Comparison of ENCODE assay signal across 10 cellular contexts in the genomic region with DNA sequence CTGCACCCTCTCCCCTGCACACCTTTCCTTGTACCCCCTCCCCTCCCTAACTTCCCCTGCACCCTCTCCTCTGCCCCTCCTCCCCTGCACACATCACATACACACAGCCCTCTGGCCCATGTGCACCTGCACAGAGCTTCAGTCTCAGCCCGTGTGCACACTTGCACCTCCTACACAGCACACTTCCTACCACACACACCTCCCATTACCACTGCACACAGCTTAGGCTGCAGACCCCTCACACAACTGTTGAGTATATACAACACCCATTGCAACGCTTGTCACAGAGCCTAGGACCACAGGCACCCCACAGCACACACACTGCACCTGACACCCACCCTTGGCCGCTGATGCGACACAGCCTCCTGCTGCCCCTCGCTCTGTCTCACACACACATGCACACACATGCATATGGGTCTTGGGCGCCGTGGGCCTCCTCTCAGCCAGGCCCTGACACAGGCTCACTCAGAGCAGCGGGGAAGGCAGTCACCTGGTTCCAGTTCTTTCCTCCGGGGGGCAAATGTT. TPM values are rescaled to one million over a fixed set of nuclear protein-coding genes. Genes with fewer than 3 reads are reported as not detected.
DNase-seq lines count a peak whose midpoint lies in the region; ATAC-seq and TF ChIP-seq lines count a peak whose summit lies in the region.
"Had no signal": no experiment of that assay in that cellular context is flagged by ENCODE, and none has a peak within 500 bp of the region (broad histone marks: within the 10 kb centered on the region; RNA-seq: fewer than 3 reads in every experiment).

No MANE protein-coding gene starts in this region.

- H3K27me3 Mint-ChIP-seq in activated CD4-positive, alpha-beta memory T cell treated with anti-CD3 and anti-CD28 coated beads, Interleukin-2, amount 10 ng/mL, durations not matched to agents 7 days and 5 days = no peaks in the 10 kb centered on the region

- H3K4me3 ChIP-seq in spleen = peak overlapping the region; percentile 32 to 87 (median 63)
- H3K4me3 ChIP-seq: SJSA1 had no signal

- no peak for TF ChIP-seq CTCF in spleen (IDR thresholded peaks at IDR 0.05 in 8 of 11, conservative IDR thresholded peaks at IDR 0.05 in 3 of 11)

- peaks cover 15 to 67% (median 57%) of the 10 kb centered on the region in 6 donors for H3K4me1 ChIP-seq in spleen
- H3K4me1 ChIP-seq: SJSA1 had no signal

- H3K9me3 Mint-ChIP-seq in activated CD4-positive, alpha-beta memory T cell treated with anti-CD3 and anti-CD28 coated beads, Interleukin-2, amount 10 ng/mL, durations not matched to agents 7 days and 5 days = no peaks in the 10 kb centered on the region

- CTCF ChIA-PET in activated CD4-positive, alpha-beta memory T cell treated with anti-CD3 and anti-CD28 coated beads, Interleukin-2, amount 10 ng/mL, durations not matched to agents 7 days and 5 days (lab: Charles Lee) = interaction anchor here (1.0 to 3.7 kb wide), 8 partner anchors 7 to 164 kb away, joined by 3 to 62 read pairs (median 4); partner anchors contain the start of genes PHRF1 and PTDSS2

- TF ChIP-seq POLR2A in spleen (IDR thresholded peaks at IDR 0.05) = no peak

- peaks cover 30% of the 10 kb centered on the region for H3K4me1 Mint-ChIP-seq in activated CD4-positive, alpha-beta memory T cell treated with anti-CD3 and anti-CD28 coated beads, Interleukin-2, amount 10 ng/mL, durations not matched to agents 7 days and 5 days

- peaks cover 22% of the 10 kb centered on the region for H3K36me3 Mint-ChIP-seq in activated CD4-positive, alpha-beta memory T cell treated with anti-CD3 and anti-CD28 coated beads, Interleukin-2, amount 10 ng/mL, durations not matched to agents 7 days and 5 days (ENCODE audit: low read depth)

- POLR2A ChIA-PET in activated CD4-positive, alpha-beta memory T cell treated with anti-CD3 and anti-CD28 coated beads, Interleukin-2, amount 10 ng/mL, durations not matched to agents 7 days and 5 days (lab: Charles Lee) = interaction anchor here (0.6 to 6.7 kb wide), 13 partner anchors 8 to 282 kb away, joined by 3 to 102 read pairs (median 4); partner anchors contain the start of genes ANO9, BET1L, PSMD13 and PTDSS2

- no peaks in the 10 kb centered on the region for H3K9me3 ChIP-seq in spleen
- H3K9me3 ChIP-seq: SJSA1 had no signal

- peak overlapping the region; percentile 99 for H3K4me3 Mint-ChIP-seq in activated CD4-positive, alpha-beta memory T cell treated with anti-CD3 and anti-CD28 coated beads, Interleukin-2, amount 10 ng/mL, durations not matched to agents 7 days and 5 days

- no peak for DNase-seq in activated CD4-positive, alpha-beta memory T cell treated with anti-CD3 and anti-CD28 coated beads, Interleukin-2, amount 10 ng/mL, durations not matched to agents 7 days and 5 days
- DNase-seq in left ventricle myocardium superior (peak; percentile 33), spleen (peak; percentile 70), NCI-H2171 (lab: John Stamatoyannopoulos, UW) (no peak), SK-N-DZ (ENCODE audit: low spot score) (no peak)
- no peak for DNase-seq in activated CD4-positive, alpha-beta T cell treated with anti-CD3 and anti-CD28 coated beads, Interleukin-2, amount 50 U/mL, for 4 hours
- DNase-seq: NCI-H1417 treated with DMSO at 0.1 percent for 48 hours had no signal

- peak overlapping the region in 6 of 8 donors; percentile 51 to 93 (median 88) for H3K27ac ChIP-seq in spleen
- H3K27ac ChIP-seq: SJSA1 had no signal

- H3K27me3 ChIP-seq in spleen (replicated peaks in 1 of 7) = peaks cover 0 to 8% (median 0%) of the 10 kb centered on the region in 7 donors

- peak overlapping the region; percentile 91 for H3K27ac Mint-ChIP-seq in activated CD4-positive, alpha-beta memory T cell treated with anti-CD3 and anti-CD28 coated beads, Interleukin-2, amount 10 ng/mL, durations not matched to agents 7 days and 5 days

- ATAC-seq in HG03460 (IDR thresholded peaks at IDR 0.05; ENCODE audit: unreplicated experiment) (peak; percentile 17), left ventricle myocardium superior (no peak), GM21529 (IDR thresholded peaks at IDR 0.05; ENCODE audit: unreplicated experiment) (no peak)

- peaks cover 0 to 4% (median 0%) of the 10 kb centered on the region in 6 donors for H3K36me3 ChIP-seq in spleen
- H3K36me3 ChIP-seq: SJSA1 had no signal

- intact Hi-C loops in left ventricle myocardium superior (cut with micrococcal nuclease) = no loop called here
- intact Hi-C loops in spleen (cut with DNase I; ENCODE audit: low total_unique reads) = no loop called here

- 4 to 14% (median 11%) methylated on average over 9 of the region's 9 CpGs for WGBS in spleen, 5 donors

RNA-seq across cellular contexts. Expression of gene SIGIRR, which starts 0.4 kb away (rescaled TPM):
- total RNA-seq in activated CD4-positive, alpha-beta memory T cell treated with anti-CD3 and anti-CD28 coated beads, Interleukin-2, amount 10 ng/mL, durations not matched to agents 7 days and 5 days = 100 to 1,000 TPM; 170 to 178 TPM
- 47.5 TPM for total RNA-seq in left ventricle myocardium superior
- 100 to 1,000 TPM in 2 of 7 donors, 10 to 100 TPM in 5; 67.9 to 118 (median 90.9) TPM for total RNA-seq in spleen
- polyA plus RNA-seq in spleen = 100 to 1,000 TPM in 2 of 3 donors, 10 to 100 TPM in 1; 95.9 to 194 (median 161) TPM
- polyA plus RNA-seq in SK-N-DZ (2014; cell fraction: cytosol; rRNA removed) = 27.0 and 30.5 TPM in 2 replicates
- polyA plus RNA-seq in SK-N-DZ (2014; cell fraction: nucleus; rRNA removed) = 46.1 and 50.0 TPM in 2 replicates

RNA-seq across cellular contexts. Expression of gene PKP3, which starts 20.4 kb away (rescaled TPM):
- total RNA-seq in activated CD4-positive, alpha-beta memory T cell treated with anti-CD3 and anti-CD28 coated beads, Interleukin-2, amount 10 ng/mL, durations not matched to agents 7 days and 5 days = not detected
- total RNA-seq in left ventricle myocardium superior (0.84 TPM), spleen (1 to 10 TPM in 1 of 7 donors, under 1 TPM in 2, not detected in 4; 0.40 to 2.8 (median 0.59) TPM)
- polyA plus RNA-seq in spleen = under 1 TPM; 0.09 to 0.48 (median 0.21) TPM
- polyA plus RNA-seq in SK-N-DZ (2014; cell fraction: cytosol; rRNA removed) = 1.7 and 3.2 TPM in 2 replicates
- 9.4 and 10.9 TPM in 2 replicates for polyA plus RNA-seq in SK-N-DZ (2014; cell fraction: nucleus; rRNA removed)

RNA-seq across cellular contexts. Expression of gene ANO9, which starts 27.4 kb away (rescaled TPM):
- total RNA-seq in activated CD4-positive, alpha-beta memory T cell treated with anti-CD3 and anti-CD28 coated beads, Interleukin-2, amount 10 ng/mL, durations not matched to agents 7 days and 5 days = 10 to 100 TPM; 69.2 to 73.5 TPM
- total RNA-seq in left ventricle myocardium superior (1.3 TPM), spleen (10 to 100 TPM; 10.2 to 34.5 (median 25.9) TPM)
- 10 to 100 TPM; 32.7 to 53.8 (median 50.3) TPM for polyA plus RNA-seq in spleen
- 0.06 TPM in 1 of 2 replicates, not detected in the other for polyA plus RNA-seq in SK-N-DZ (2014; cell fraction: cytosol; rRNA removed)
- 3.1 and 5.7 TPM in 2 replicates for polyA plus RNA-seq in SK-N-DZ (2014; cell fraction: nucleus; rRNA removed)
- total RNA-seq: SJSA1 had no signal

RNA-seq across cellular contexts. Expression of gene PTDSS2, which starts 35.7 kb away (rescaled TPM):
- total RNA-seq in activated CD4-positive, alpha-beta memory T cell treated with anti-CD3 and anti-CD28 coated beads, Interleukin-2, amount 10 ng/mL, durations not matched to agents 7 days and 5 days = 10 to 100 TPM; 20.1 to 21.5 TPM
- total RNA-seq in left ventricle myocardium superior (31.8 TPM), spleen (10 to 100 TPM; 24.6 to 40.7 (median 29.4) TPM)
- 10 to 100 TPM; 11.0 to 26.6 (median 14.9) TPM for polyA plus RNA-seq in spleen
- polyA plus RNA-seq in SK-N-DZ (2014; cell fraction: cytosol; rRNA removed) = 30.7 and 43.2 TPM in 2 replicates
- 199 and 249 TPM in 2 replicates for polyA plus RNA-seq in SK-N-DZ (2014; cell fraction: nucleus; rRNA removed)

RNA-seq across cellular contexts. Expression of gene B4GALNT4, which starts 45.1 kb away (rescaled TPM):
- under 1 TPM; 0.23 to 0.53 TPM for total RNA-seq in activated CD4-positive, alpha-beta memory T cell treated with anti-CD3 and anti-CD28 coated beads, Interleukin-2, amount 10 ng/mL, durations not matched to agents 7 days and 5 days
- total RNA-seq in left ventricle myocardium superior = 0.50 TPM
- 1 to 10 TPM in 1 of 7 donors, under 1 TPM in 4, not detected in 2; 0.17 to 1.1 (median 0.67) TPM for total RNA-seq in spleen
- 1 to 10 TPM; 1.6 to 5.2 (median 3.5) TPM for polyA plus RNA-seq in spleen
- polyA plus RNA-seq in SK-N-DZ (2014; cell fraction: cytosol; rRNA removed) = 98.6 and 101 TPM in 2 replicates
- 768 and 918 TPM in 2 replicates for polyA plus RNA-seq in SK-N-DZ (2014; cell fraction: nucleus; rRNA removed)
- total RNA-seq: SJSA1 had no signal

Comparison
In these comparisons a context has a peak if more than half of its experiments do, and no peak if none do; other contexts are left out.
1. DNase-seq: peak in left ventricle myocardium superior (single experiment) and spleen (single experiment); none in activated CD4-positive, alpha-beta memory T cell treated with anti-CD3 and anti-CD28 coated beads, Interleukin-2, amount 10 ng/mL, durations not matched to agents 7 days and 5 days (single experiment), NCI-H2171 (single experiment), SK-N-DZ (single experiment) and activated CD4-positive, alpha-beta T cell treated with anti-CD3 and anti-CD28 coated beads, Interleukin-2, amount 50 U/mL, for 4 hours (0 of 2).